ENCODE assay signal across 7 cellular contexts in genomic region chr16:15649311-15649710, GRCh38. TPM values are rescaled to one million over a fixed set of nuclear protein-coding genes. Genes with fewer than 3 reads are reported as not detected.
DNase-seq lines count a peak whose midpoint lies in the region; ATAC-seq and TF ChIP-seq lines count a peak whose summit lies in the region.
"Not testable (repeated sequence)": the region's sequence is repeated elsewhere in the genome, so short reads cannot be mapped to it uniquely, and the experiment has no call there.

No MANE protein-coding gene starts in this region.

- H3K9ac ChIP-seq in OCI-LY3 (ENCODE audit: low read length), result peak overlapping the region; percentile 61
- peak overlapping the region; percentile 27 for H3K9ac ChIP-seq in muscle layer of colon (ENCODE audit: low read length)

- peak overlapping the region; percentile 90 for H3K27ac Mint-ChIP-seq in activated CD8-positive, alpha-beta memory T cell treated with anti-CD3 and anti-CD28 coated beads, Interleukin-2, amount 10 ng/mL, durations not matched to agents 7 days and 5 days
- H3K27ac Mint-ChIP-seq in central memory CD8-positive, alpha-beta T cell (ENCODE audit: low read depth), result not testable (repeated sequence)

- TF ChIP-seq CTCF in OCI-LY3 (IDR thresholded peaks at IDR 0.05; ENCODE audit: low read depth, low read length); heart right ventricle (IDR thresholded peaks at IDR 0.05): not testable (repeated sequence)

- peaks cover 52% of the 10 kb centered on the region for H3K4me1 ChIP-seq in OCI-LY3 (ENCODE audit: low read length)
- peaks cover 0 to 44% (median 38%) of the 10 kb centered on the region in 9 donors for H3K4me1 ChIP-seq in heart right ventricle
- peaks cover 30% of the 10 kb centered on the region for H3K4me1 ChIP-seq in muscle layer of colon (ENCODE audit: insufficient read depth, low read length)

- peak overlapping the region; percentile 92 for H3K4me2 ChIP-seq in OCI-LY3 (ENCODE audit: low read length)

- DNase-seq in activated CD8-positive, alpha-beta memory T cell treated with anti-CD3 and anti-CD28 coated beads, Interleukin-2, amount 10 ng/mL, durations not matched to agents 7 days and 5 days; central memory CD8-positive, alpha-beta T cell (ENCODE audit: low spot score in 2 of 2); heart right ventricle; skeletal muscle cell (ENCODE audit: low read depth): not testable (repeated sequence)

- CTCF ChIA-PET in activated CD8-positive, alpha-beta memory T cell treated with anti-CD3 and anti-CD28 coated beads, Interleukin-2, amount 10 ng/mL, durations not matched to agents 7 days and 5 days (lab: Charles Lee), result not testable (repeated sequence)

- WGBS in heart right ventricle, 2 donors, result 65 to 68% methylated on average over 17 of the region's 17 CpGs

- intact Hi-C loops in heart right ventricle (cut with DNase I), result loop anchor here in 1 of 10 donors (10.0 kb wide), 1 partner anchor 55 kb away; no protein-coding TSS in a partner anchor

- peaks cover 21% of the 10 kb centered on the region for H3K36me3 Mint-ChIP-seq in activated CD8-positive, alpha-beta memory T cell treated with anti-CD3 and anti-CD28 coated beads, Interleukin-2, amount 10 ng/mL, durations not matched to agents 7 days and 5 days
- H3K36me3 Mint-ChIP-seq in central memory CD8-positive, alpha-beta T cell (ENCODE audit: insufficient read depth), result peaks cover 21% of the 10 kb centered on the region

- peaks cover 23% of the 10 kb centered on the region for H4K20me1 ChIP-seq in OCI-LY3 (ENCODE audit: insufficient read depth, low read length)

- H3K27me3 Mint-ChIP-seq in activated CD8-positive, alpha-beta memory T cell treated with anti-CD3 and anti-CD28 coated beads, Interleukin-2, amount 10 ng/mL, durations not matched to agents 7 days and 5 days; central memory CD8-positive, alpha-beta T cell: not testable (repeated sequence)

- H3K27ac ChIP-seq in OCI-LY3 (ENCODE audit: low read length) (peak overlapping the region; percentile 38; the same call in 1 of the 2 replicates), heart right ventricle (peak overlapping the region in 9 of 10 donors; percentile 57 to 98 (median 94)), muscle layer of colon (ENCODE audit: low read depth, low read length) (peak overlapping the region; percentile 95)

- H3K4me1 Mint-ChIP-seq in activated CD8-positive, alpha-beta memory T cell treated with anti-CD3 and anti-CD28 coated beads, Interleukin-2, amount 10 ng/mL, durations not matched to agents 7 days and 5 days, result peaks cover 38% of the 10 kb centered on the region
- H3K4me1 Mint-ChIP-seq in central memory CD8-positive, alpha-beta T cell, result peaks cover 31% of the 10 kb centered on the region

- H3K4me3 Mint-ChIP-seq in activated CD8-positive, alpha-beta memory T cell treated with anti-CD3 and anti-CD28 coated beads, Interleukin-2, amount 10 ng/mL, durations not matched to agents 7 days and 5 days, result peak overlapping the region; percentile 84
- peak overlapping the region; percentile 98 for H3K4me3 Mint-ChIP-seq in central memory CD8-positive, alpha-beta T cell

- H3K36me3 ChIP-seq in OCI-LY3 (replicated peaks; ENCODE audit: low read depth, low read length) (peaks cover 19% of the 10 kb centered on the region), heart right ventricle (peaks cover 0 to 11% (median 0%) of the 10 kb centered on the region in 9 donors)
- H3K36me3 ChIP-seq in muscle layer of colon (ENCODE audit: insufficient read depth, low read length), result not testable (repeated sequence)

- not testable (repeated sequence) for H3K9me3 ChIP-seq in OCI-LY3 (ENCODE audit: insufficient read depth, low read length); heart right ventricle; muscle layer of colon (ENCODE audit: low read length)

- H2AFZ ChIP-seq in OCI-LY3 (ENCODE audit: low read depth, low read length), result not testable (repeated sequence)

- not testable (repeated sequence) for H3K27me3 ChIP-seq in OCI-LY3 (ENCODE audit: low read depth, low read length); heart right ventricle; muscle layer of colon (ENCODE audit: control insufficient read depth in 1 of 2, insufficient read depth in 2 of 2, low read length in 2 of 2)

- peak overlapping the region; percentile 47; the same call in 1 of the 2 replicates for H3K4me3 ChIP-seq in GM08714 (ENCODE audit: low read length)
- H3K4me3 ChIP-seq in OCI-LY3 (ENCODE audit: low read length), result peak overlapping the region; percentile 78
- H3K4me3 ChIP-seq in heart right ventricle, result peak overlapping the region in 9 of 10 donors; percentile 76 to 100 (median 89)
- peak overlapping the region in 1 of 2 donors; percentile 58 for H3K4me3 ChIP-seq in muscle layer of colon (ENCODE audit: low read depth in 1 of 2, low read length in 2 of 2)
- H3K4me3 ChIP-seq in skeletal muscle cell (ENCODE audit: low read depth, low read length), result peak overlapping the region; percentile 79

- ATAC-seq in activated CD8-positive, alpha-beta memory T cell treated with anti-CD3 and anti-CD28 coated beads, Interleukin-2, amount 10 ng/mL, durations not matched to agents 7 days and 5 days; central memory CD8-positive, alpha-beta T cell (replicated peaks; ENCODE audit: extremely low read depth, poor library complexity, severe bottlenecking); heart right ventricle: not testable (repeated sequence)

- peaks cover 48% of the 10 kb centered on the region for H3K79me2 ChIP-seq in OCI-LY3 (ENCODE audit: low read length)

- H3K9me3 Mint-ChIP-seq in activated CD8-positive, alpha-beta memory T cell treated with anti-CD3 and anti-CD28 coated beads, Interleukin-2, amount 10 ng/mL, durations not matched to agents 7 days and 5 days (ENCODE audit: low read depth); central memory CD8-positive, alpha-beta T cell: not testable (repeated sequence)

RNA-seq across cellular contexts. Expression of gene NDE1, which starts 0.7 kb away (rescaled TPM):
- 100 to 1,000 TPM; 127 to 138 TPM for total RNA-seq in activated CD8-positive, alpha-beta memory T cell treated with anti-CD3 and anti-CD28 coated beads, Interleukin-2, amount 10 ng/mL, durations not matched to agents 7 days and 5 days
- total RNA-seq in heart right ventricle, result 10 to 100 TPM; 12.0 to 29.0 (median 20.0) TPM
- polyA plus RNA-seq in heart right ventricle, result 10 to 100 TPM in 1 of 2 donors, 1 to 10 TPM in 1; 6.0 to 10.7 TPM

RNA-seq across cellular contexts. Expression of gene MARF1, which starts 6.4 kb away (rescaled TPM):
- total RNA-seq in activated CD8-positive, alpha-beta memory T cell treated with anti-CD3 and anti-CD28 coated beads, Interleukin-2, amount 10 ng/mL, durations not matched to agents 7 days and 5 days, result 10 to 100 TPM; 67.7 to 75.3 TPM
- total RNA-seq in heart right ventricle, result 10 to 100 TPM; 39.1 to 59.1 (median 43.0) TPM
- polyA plus RNA-seq in heart right ventricle, result 10 to 100 TPM in 1 of 2 donors, 1 to 10 TPM in 1; 9.6 to 14.9 TPM

Comparison
In these comparisons a context has a peak if more than half of its experiments do, and no peak if none do; other contexts are left out.
1. H3K27ac ChIP-seq: peak in every context shown above with its lines; median percentile 95 in muscle layer of colon; 94 in heart right ventricle; 38 in OCI-LY3.
2. RNA of gene NDE1, which starts 0.7 kb away (total RNA-seq): 127 to 138 TPM in activated CD8-positive, alpha-beta memory T cell treated with anti-CD3 and anti-CD28 coated beads, Interleukin-2, amount 10 ng/mL, durations not matched to agents 7 days and 5 days; 12.0 to 29.0 TPM in heart right ventricle; every median in the first group is over 4 times any median in the second.